In the genomic region with DNA sequence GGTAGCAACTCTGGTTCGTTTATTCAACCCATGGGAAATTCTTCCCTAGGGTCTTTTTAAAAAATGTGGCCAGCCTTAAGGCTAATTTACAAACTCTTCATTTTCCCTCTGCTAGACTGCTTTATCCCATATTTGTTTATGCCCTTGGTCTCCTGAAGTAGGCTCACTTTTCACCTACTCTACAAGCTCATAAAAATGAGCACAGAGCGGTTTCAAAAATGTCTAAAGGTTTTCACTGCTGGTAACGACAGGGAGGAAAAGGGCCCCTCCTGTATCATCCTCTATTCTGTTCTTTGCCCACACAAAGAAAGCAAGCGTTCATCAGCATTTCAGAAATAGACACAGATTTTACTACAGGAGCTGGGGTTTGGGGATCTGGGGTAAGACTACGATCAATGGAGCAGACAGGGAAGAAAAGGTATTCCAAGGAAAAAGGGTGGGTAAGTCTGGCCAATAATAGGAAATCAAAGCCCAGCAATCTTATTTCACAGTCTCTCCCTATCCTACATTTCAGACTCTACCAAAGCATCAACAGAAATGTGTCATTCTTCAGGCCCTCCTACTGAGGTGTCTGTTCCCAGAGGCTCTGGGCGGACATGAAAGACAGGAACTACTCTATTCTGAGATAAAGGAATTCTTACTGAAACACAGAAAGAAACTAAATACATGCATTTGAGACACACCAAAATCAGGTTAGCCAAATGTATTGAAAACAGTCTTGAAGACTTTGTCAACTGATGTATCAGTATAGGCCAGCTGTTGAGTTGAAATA, we compare ENCODE assay signal across 1 cellular context.
TF ChIP-seq lines count a peak whose summit lies in the region.

No MANE protein-coding gene starts in this region.

TF ChIP-seq in SK-N-SH treated with all-trans-retinoic acid at 6 μM for 48 hours, 23 proteins besides CTCF, POLR2A, EP300 and RAD21 (continued from another document):
- TF ChIP-seq, protein P1, sequence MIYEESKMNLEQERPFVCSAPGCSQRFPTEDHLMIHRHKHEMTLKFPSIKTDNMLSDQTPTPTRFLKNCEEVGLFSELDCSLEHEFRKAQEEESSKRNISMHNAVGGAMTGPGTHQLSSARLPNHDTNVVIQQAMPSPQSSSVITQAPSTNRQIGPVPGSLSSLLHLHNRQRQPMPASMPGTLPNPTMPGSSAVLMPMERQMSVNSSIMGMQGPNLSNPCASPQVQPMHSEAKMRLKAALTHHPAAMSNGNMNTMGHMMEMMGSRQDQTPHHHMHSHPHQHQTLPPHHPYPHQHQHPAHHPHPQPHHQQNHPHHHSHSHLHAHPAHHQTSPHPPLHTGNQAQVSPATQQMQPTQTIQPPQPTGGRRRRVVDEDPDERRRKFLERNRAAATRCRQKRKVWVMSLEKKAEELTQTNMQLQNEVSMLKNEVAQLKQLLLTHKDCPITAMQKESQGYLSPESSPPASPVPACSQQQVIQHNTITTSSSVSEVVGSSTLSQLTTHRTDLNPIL (CRISPR knock-in tag; IDR thresholded peaks at IDR 0.05; ENCODE audit: low read depth), result no peak
